ENCODE assay signal across 11 cellular contexts in genomic region chr11:93986716-93987115, GRCh38. TPM values are rescaled to one million over a fixed set of nuclear protein-coding genes. Genes with fewer than 3 reads are reported as not detected.
DNase-seq lines count a peak whose midpoint lies in the region; ATAC-seq and TF ChIP-seq lines count a peak whose summit lies in the region.
"Had no signal": no experiment of that assay in that cellular context is flagged by ENCODE, and none has a peak within 500 bp of the region (broad histone marks: within the 10 kb centered on the region; RNA-seq: fewer than 3 reads in every experiment).

No MANE protein-coding gene starts in this region.

- no peak overlapping the region for H2BK15ac ChIP-seq in mesendoderm (replicated peaks; ENCODE audit: low read depth)

- no peak overlapping the region for H3K9ac ChIP-seq in mesendoderm (ENCODE audit: low read length)

- no peaks in the 10 kb centered on the region for H3K79me1 ChIP-seq in mesendoderm (ENCODE audit: low read length)

- no peak overlapping the region for H4K5ac ChIP-seq in mesendoderm (ENCODE audit: low read length)

- ATAC-seq in GM21381 (IDR thresholded peaks at IDR 0.05; ENCODE audit: unreplicated experiment) (no peak), HG03432 (IDR thresholded peaks at IDR 0.05; ENCODE audit: unreplicated experiment) (no peak), gastrocnemius medialis (no peak)
- ATAC-seq: left lobe of liver had no signal

- H3K23ac ChIP-seq in mesendoderm (ENCODE audit: low read length): no peak overlapping the region

- no peak overlapping the region for H2BK120ac ChIP-seq in mesendoderm (ENCODE audit: low read depth, low read length)

- H3K4me1 ChIP-seq in breast epithelium: no peaks in the 10 kb centered on the region
- H3K4me1 ChIP-seq in mesendoderm (ENCODE audit: control insufficient read depth, low read depth, low read length): no peaks in the 10 kb centered on the region
- no peaks in the 10 kb centered on the region for H3K4me1 ChIP-seq in gastrocnemius medialis
- H3K4me1 ChIP-seq: transverse colon had no signal

- DNase-seq in EH (ENCODE audit: low read depth) (peak; percentile 13), NCI-H2081 (lab: John Stamatoyannopoulos, UW) (peak; percentile 63 to 91), breast epithelium (ENCODE audit: low spot score in 2 of 2) (peak; percentile 18 to 60), mesendoderm (peak; percentile 5), globus pallidus (ENCODE audit: low spot score) (no peak), gastrocnemius medialis (no peak)
- DNase-seq: MV-4-11, transverse colon had no signal

- H2AK5ac ChIP-seq in mesendoderm (ENCODE audit: low read length): no peak overlapping the region

- no peak overlapping the region for H3K56ac ChIP-seq in mesendoderm (ENCODE audit: low read length)

- H2BK5ac ChIP-seq in mesendoderm (ENCODE audit: low read length): no peak overlapping the region

- H3K18ac ChIP-seq in mesendoderm (ENCODE audit: low read length): no peak overlapping the region

- peaks cover 0 to 3% of the 10 kb centered on the region in 2 donors for H3K27me3 ChIP-seq in breast epithelium
- H3K27me3 ChIP-seq in mesendoderm (ENCODE audit: insufficient read depth, low read length, poor library complexity): no peaks in the 10 kb centered on the region
- no peaks in the 10 kb centered on the region for H3K27me3 ChIP-seq in gastrocnemius medialis
- H3K27me3 ChIP-seq: transverse colon had no signal

- no peak overlapping the region for H4K8ac ChIP-seq in mesendoderm (ENCODE audit: low read depth, low read length)

- no peak overlapping the region for H3K4ac ChIP-seq in mesendoderm (ENCODE audit: low read depth, low read length)

- H3K79me2 ChIP-seq in mesendoderm (ENCODE audit: control insufficient read depth, insufficient read depth, low read length): no peaks in the 10 kb centered on the region

- no peak overlapping the region for H3K27ac ChIP-seq in breast epithelium
- H3K27ac ChIP-seq in mesendoderm (ENCODE audit: low read depth, low read length): no peak overlapping the region
- H3K27ac ChIP-seq in gastrocnemius medialis: no peak overlapping the region
- H3K27ac ChIP-seq: transverse colon had no signal

- no CpG with 5 or more reads among the region's 3 CpGs for WGBS in mesendoderm (ENCODE audit: extremely low coverage, insufficient coverage, low lambda C conversion rate)

- H3K4me3 ChIP-seq in breast epithelium: no peak overlapping the region
- H3K4me3 ChIP-seq in mesendoderm (ENCODE audit: low read length): no peak overlapping the region
- H3K4me3 ChIP-seq in gastrocnemius medialis: no peak overlapping the region
- H3K4me3 ChIP-seq: transverse colon had no signal

- intact Hi-C loops in breast epithelium (cut with DNase I; ENCODE audit: low total_unique reads) (no loop called here), gastrocnemius medialis (cut with DNase I; ENCODE audit: low total_unique reads) (no loop called here)

- TF ChIP-seq POLR2A in breast epithelium (IDR thresholded peaks at IDR 0.05) (no peak), gastrocnemius medialis (IDR thresholded peaks at IDR 0.05) (no peak)

- H3K36me3 ChIP-seq in breast epithelium (no peaks in the 10 kb centered on the region), mesendoderm (ENCODE audit: control insufficient read depth, insufficient read depth, low read length) (no peaks in the 10 kb centered on the region), gastrocnemius medialis (no peaks in the 10 kb centered on the region)
- H3K36me3 ChIP-seq: transverse colon had no signal

- H3K9me3 ChIP-seq in breast epithelium: peaks cover 0 to 4% of the 10 kb centered on the region in 2 donors
- no peaks in the 10 kb centered on the region for H3K9me3 ChIP-seq in gastrocnemius medialis
- H3K9me3 ChIP-seq: transverse colon had no signal

- in situ Hi-C loops in gastrocnemius medialis (cut with MboI; ENCODE audit: low sequenced_read_pairs in 4 of 4): no loop called here

- TF ChIP-seq CTCF in breast epithelium (IDR thresholded peaks at IDR 0.05) (no peak), gastrocnemius medialis (IDR thresholded peaks at IDR 0.05 in 4 of 5, conservative IDR thresholded peaks at IDR 0.05 in 1 of 5) (no peak)

- no peak overlapping the region for H3K4me2 ChIP-seq in mesendoderm (ENCODE audit: low read length)

RNA-seq across cellular contexts. Expression of gene HEPHL1, which starts 34.4 kb away (rescaled TPM):
- total RNA-seq in breast epithelium: under 1 TPM in 2 of 3 donors, not detected in 1; 0.15 to 0.33 TPM
- polyA plus RNA-seq in mesendoderm (2013, experiment 1 of 2): 0.03 TPM
- polyA plus RNA-seq in mesendoderm (2013, experiment 2 of 2): 0.03 TPM
- total RNA-seq in gastrocnemius medialis: not detected
- total RNA-seq: left lobe of liver, transverse colon had no signal

Comparison
In these comparisons a context has a peak if more than half of its experiments do, and no peak if none do; other contexts are left out.
1. DNase-seq: peak in EH (single experiment), NCI-H2081 (2 of 2), breast epithelium (2 of 2) and mesendoderm (single experiment); none in globus pallidus (single experiment) and gastrocnemius medialis (0 of 2).